In the genomic region with DNA sequence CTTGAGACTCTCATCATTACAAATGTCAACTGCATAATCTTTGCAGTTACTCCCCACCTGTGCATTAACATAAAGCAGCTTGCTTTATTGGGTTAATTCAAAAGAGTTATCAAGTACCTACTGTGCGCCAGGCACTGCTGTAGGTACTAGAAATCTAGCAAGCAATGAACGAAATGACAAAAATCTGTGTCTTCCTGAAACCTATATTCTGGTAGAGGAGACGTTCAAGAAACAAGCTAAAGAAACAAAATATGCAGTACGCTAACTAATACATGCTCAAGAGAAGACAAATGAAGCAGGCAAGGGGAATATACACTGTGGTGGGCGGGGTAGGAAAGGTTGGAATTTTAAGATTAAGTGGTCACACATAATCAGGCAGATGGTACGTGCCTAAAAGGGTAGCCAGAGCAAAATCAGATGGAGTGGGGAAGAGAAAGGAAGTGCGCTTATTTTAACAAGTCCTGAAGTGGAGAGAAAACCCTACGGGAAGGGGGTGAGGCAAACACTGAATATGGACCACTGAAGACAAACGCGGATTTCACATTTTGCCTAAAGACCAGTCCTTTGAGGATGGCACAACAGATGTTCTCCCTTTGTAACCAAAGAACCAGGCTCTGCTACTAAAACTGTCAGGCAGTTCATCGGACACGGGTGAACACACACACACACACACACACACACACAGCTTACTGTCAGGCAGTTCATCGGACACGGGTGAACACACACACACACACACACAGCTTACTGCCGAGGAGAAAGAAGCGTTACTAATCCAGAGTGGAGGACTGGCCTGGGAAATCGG, we compare ENCODE assay signal across 8 cellular contexts. TPM values are rescaled to one million over a fixed set of nuclear protein-coding genes. Genes with fewer than 3 reads are reported as not detected.
DNase-seq lines count a peak whose midpoint lies in the region; ATAC-seq and TF ChIP-seq lines count a peak whose summit lies in the region.

No MANE protein-coding gene starts in this region.

- H3K36me3 ChIP-seq in ES-I3 (ENCODE audit: insufficient read depth, low read length) (no peaks in the 10 kb centered on the region), ascending aorta (no peaks in the 10 kb centered on the region)

- intact Hi-C loops in ascending aorta (cut with DNase I) (no loop called here), left colon (cut with DNase I, micrococcal nuclease) (no loop called here)

- H3K9ac ChIP-seq in ES-I3 (ENCODE audit: low read depth, low read length) = peak overlapping the region; percentile 81; the same call in 1 of the 2 replicates

- H3K9me3 ChIP-seq in ES-I3 (ENCODE audit: control insufficient read depth, insufficient read depth, low read length) (peaks cover 5% of the 10 kb centered on the region; the same call in 1 of the 2 replicates), ascending aorta (no peaks in the 10 kb centered on the region)

- no peak overlapping the region for H3K27ac ChIP-seq in ascending aorta

- no peak for ATAC-seq in GM18868 (IDR thresholded peaks at IDR 0.05; ENCODE audit: unreplicated experiment)
- ATAC-seq in HG03342 (IDR thresholded peaks at IDR 0.05; ENCODE audit: unreplicated experiment) = no peak
- no peak for ATAC-seq in left colon

- H3K4me1 ChIP-seq in ES-I3 (ENCODE audit: insufficient read depth, low read length) (peaks cover 7% of the 10 kb centered on the region), ascending aorta (peaks cover 0 to 8% of the 10 kb centered on the region in 2 donors)

- TF ChIP-seq CTCF in ascending aorta (IDR thresholded peaks at IDR 0.05) = no peak

- DNase-seq in M059J (ENCODE audit: low read depth) = peak; percentile 41
- DNase-seq in ascending aorta (ENCODE audit: low spot score in 2 of 2) = no peak
- peak; percentile 95 for DNase-seq in left kidney (ENCODE audit: low read depth, low spot score)
- DNase-seq in iPS-NIHi11 (ENCODE audit: low spot score) = no peak
- DNase-seq in left colon = no peak

- H3K27me3 ChIP-seq in ascending aorta = peaks cover 8% of the 10 kb centered on the region

- H3K4me3 ChIP-seq in ascending aorta = peak overlapping the region; percentile 68 to 72

RNA-seq across cellular contexts. Expression of gene ELOVL2, which starts 1.2 kb away (rescaled TPM):
- total RNA-seq in M059J (2014; rRNA removed; shearing (Covaris generic)) = 6.2 and 7.1 TPM in 2 replicates
- total RNA-seq in ascending aorta (0.11 TPM), left colon (under 1 TPM in 1 of 2 donors, not detected in 1; 0.14 TPM)

RNA-seq across cellular contexts. Expression of gene SMIM13, which starts 50.7 kb away (rescaled TPM):
- 16.4 and 26.8 TPM in 2 replicates for total RNA-seq in M059J (2014; rRNA removed; shearing (Covaris generic))
- total RNA-seq in ascending aorta (2.3 TPM), left colon (1 to 10 TPM; 5.1 to 5.5 TPM)

Comparison
In these comparisons a context has a peak if more than half of its experiments do, and no peak if none do; other contexts are left out.
1. DNase-seq: peak in M059J (single experiment) and left kidney (single experiment); none in ascending aorta (0 of 2), iPS-NIHi11 (single experiment) and left colon (0 of 2).